In the genomic region with DNA sequence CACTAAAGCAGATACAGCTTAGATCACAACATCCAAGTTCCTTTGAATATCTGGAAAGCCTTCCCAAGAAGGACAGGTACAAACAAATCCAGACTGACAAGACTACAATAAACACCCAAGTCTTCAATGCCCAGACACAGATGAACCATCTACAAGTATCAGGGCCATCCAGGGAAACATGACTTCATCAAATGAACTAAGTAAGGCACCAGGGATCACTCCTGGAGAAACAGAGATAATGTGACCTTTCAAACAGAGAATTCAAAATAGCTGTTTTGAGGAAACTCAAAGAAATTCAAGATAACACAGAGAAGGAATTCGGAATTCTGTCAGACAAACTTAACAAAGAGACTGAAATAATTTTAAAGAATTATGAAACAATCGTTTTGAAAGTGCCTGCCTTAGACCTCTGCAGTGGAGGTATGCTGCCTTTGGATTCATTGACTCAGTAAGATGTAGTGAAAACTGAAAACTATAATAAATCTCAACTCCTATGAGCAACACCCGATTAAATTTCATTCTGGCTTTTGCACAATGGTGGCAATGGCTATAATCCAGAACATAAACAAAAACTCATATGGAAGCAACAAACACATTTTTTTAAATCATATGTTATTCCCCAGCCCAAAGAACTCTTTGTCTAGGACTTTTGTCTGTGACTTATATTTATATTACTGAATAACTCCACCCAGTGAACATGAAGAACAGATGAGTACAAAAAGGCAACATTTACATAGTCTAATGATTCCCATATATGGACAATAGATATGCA, we compare ENCODE assay signal across 24 cellular contexts. TPM values are rescaled to one million over a fixed set of nuclear protein-coding genes. Genes with fewer than 3 reads are reported as not detected.
A peak's percentile ranks its signal among the peaks of the same experiment; 100 is the strongest.
DNase-seq lines count a peak whose midpoint lies in the region; ATAC-seq and TF ChIP-seq lines count a peak whose summit lies in the region.
"Had no signal": no experiment of that assay in that cellular context is flagged by ENCODE, and none has a peak within 500 bp of the region (broad histone marks: within the 10 kb centered on the region; RNA-seq: fewer than 3 reads in every experiment).

No MANE protein-coding gene starts in this region.

- in situ Hi-C loops in GM23248 (cut with MboI) = no loop called here

- no peaks in the 10 kb centered on the region for H3K9me3 Mint-ChIP-seq in activated T-helper 2 cell treated with anti-CD3 and anti-CD28 coated beads, Interferon-gamma antibody, Interleukin-2, Interleukin-4, amounts not matched to agents 10 μg/mL and 5 μg/mL and 100 μg/mL, durations not matched to agents 14 hours and 24 hours and 36 hours
- H3K9me3 Mint-ChIP-seq: CD8-positive, alpha-beta memory T cell; nephron; T-helper 2 cell treated with Interferon-gamma antibody and Interleukin-4, amounts not matched to agents 5 μg/mL and 100 μg/mL, for 36 hours; WTC11 had no signal

- no peaks in the 10 kb centered on the region for H3K9me2 ChIP-seq in GM23248 (ENCODE audit: insufficient read depth)

- peak overlapping the region; percentile 14 for H3K4me2 ChIP-seq in GM23248 (ENCODE audit: unreplicated experiment)

- H3K36me3 ChIP-seq in ACC112 (ENCODE audit: insufficient read depth, low read length) (no peaks in the 10 kb centered on the region), GM23248 (ENCODE audit: low read depth) (no peaks in the 10 kb centered on the region)
- H3K36me3 ChIP-seq: spleen had no signal

- H3F3A ChIP-seq in GM23248 (ENCODE audit: insufficient read depth) = peaks cover 17% of the 10 kb centered on the region; the same call in 1 of the 2 replicates

- no peaks in the 10 kb centered on the region for H3K9me3 ChIP-seq in GM23248 (ENCODE audit: low read depth)
- H3K9me3 ChIP-seq: spleen had no signal

- peaks cover 24% of the 10 kb centered on the region for H3K4me1 Mint-ChIP-seq in activated T-helper 2 cell treated with anti-CD3 and anti-CD28 coated beads, Interferon-gamma antibody, Interleukin-2, Interleukin-4, amounts not matched to agents 10 μg/mL and 5 μg/mL and 100 μg/mL, durations not matched to agents 14 hours and 24 hours and 36 hours (ENCODE audit: low read depth)
- H3K4me1 Mint-ChIP-seq: CD8-positive, alpha-beta memory T cell; nephron had no signal

- H3K27ac ChIP-seq in ACC112 (ENCODE audit: low read depth, low read length) (peak overlapping the region; percentile 85), GM23248 (peak overlapping the region; percentile 22)
- H3K27ac ChIP-seq: spleen had no signal

- intact Hi-C loops in activated T-helper 2 cell treated with anti-CD3 and anti-CD28 coated beads, Interferon-gamma antibody, Interleukin-2, Interleukin-4, amounts not matched to agents 10 μg/mL and 5 μg/mL and 100 μg/mL, durations not matched to agents 14 hours and 24 hours and 36 hours (cut with micrococcal nuclease) = loop anchor here (1.0 to 10.0 kb wide), 2 partner anchors 11 to 841 kb away; no protein-coding TSS in a partner anchor

- no peaks in the 10 kb centered on the region for H3K27me3 ChIP-seq in ACC112 (ENCODE audit: insufficient read depth, low read length)
- H3K27me3 ChIP-seq in GM23248 (replicated peaks; ENCODE audit: insufficient read depth) = no peaks in the 10 kb centered on the region
- H3K27me3 ChIP-seq: spleen had no signal

- peak overlapping the region; percentile 19 for H3K27ac Mint-ChIP-seq in activated T-helper 2 cell treated with anti-CD3 and anti-CD28 coated beads, Interferon-gamma antibody, Interleukin-2, Interleukin-4, amounts not matched to agents 10 μg/mL and 5 μg/mL and 100 μg/mL, durations not matched to agents 14 hours and 24 hours and 36 hours
- H3K27ac Mint-ChIP-seq: CD8-positive, alpha-beta memory T cell; nephron; T-helper 2 cell treated with Interferon-gamma antibody and Interleukin-4, amounts not matched to agents 5 μg/mL and 100 μg/mL, for 36 hours; WTC11 had no signal

- no peak for ATAC-seq in GM21529 (IDR thresholded peaks at IDR 0.05; ENCODE audit: unreplicated experiment)
- ATAC-seq in HG02938 (IDR thresholded peaks at IDR 0.05; ENCODE audit: unreplicated experiment) = no peak
- ATAC-seq: left cardiac atrium had no signal

- peaks cover 4% of the 10 kb centered on the region for H3K27me3 Mint-ChIP-seq in activated T-helper 2 cell treated with anti-CD3 and anti-CD28 coated beads, Interferon-gamma antibody, Interleukin-2, Interleukin-4, amounts not matched to agents 10 μg/mL and 5 μg/mL and 100 μg/mL, durations not matched to agents 14 hours and 24 hours and 36 hours (ENCODE audit: low read depth)
- H3K27me3 Mint-ChIP-seq: CD8-positive, alpha-beta memory T cell had no signal

- no peak for TF ChIP-seq CTCF in fibroblast of the aortic adventitia (IDR thresholded peaks at IDR 0.05; ENCODE audit: insufficient read depth, low read length)

- no peaks in the 10 kb centered on the region for H4K20me1 ChIP-seq in GM23248 (ENCODE audit: insufficient read depth)

- H3K4me3 ChIP-seq in ACC112 (ENCODE audit: low read depth, low read length) = no peak overlapping the region; the same call in 1 of the 2 replicates
- H3K4me3 ChIP-seq in GM23248 = no peak overlapping the region
- H3K4me3 ChIP-seq in fibroblast of the aortic adventitia (ENCODE audit: low read depth, low read length) = no peak overlapping the region
- H3K4me3 ChIP-seq: spleen had no signal

- no peaks in the 10 kb centered on the region for H3K79me2 ChIP-seq in ACC112 (ENCODE audit: control insufficient read depth, insufficient read depth, low read length, unreplicated experiment)
- H3K79me2 ChIP-seq in GM23248 (ENCODE audit: insufficient read depth) = no peaks in the 10 kb centered on the region

- DNase-seq in GM23248 = peak; percentile 62
- DNase-seq in activated T-helper 2 cell treated with anti-CD3 and anti-CD28 coated beads, Interferon-gamma antibody, Interleukin-2, Interleukin-4, amounts not matched to agents 10 μg/mL and 5 μg/mL and 100 μg/mL, durations not matched to agents 14 hours and 24 hours and 36 hours (ENCODE audit: low spot score) = no peak
- peak; percentile 40 for DNase-seq in fibroblast of the aortic adventitia (ENCODE audit: low read depth)
- no peak for DNase-seq in cortex of kidney (lab: John Stamatoyannopoulos, UW)
- DNase-seq in anterior cingulate cortex (lab: John Stamatoyannopoulos, UW) = no peak
- DNase-seq: ACHN; activated CD4-positive, alpha-beta T cell treated with anti-CD3 and anti-CD28 coated beads, Interleukin-2, amount 50 U/mL, for 48 hours; activated naive CD4-positive, alpha-beta T cell; activated T-cell treated with anti-CD3 and anti-CD28 coated beads for 4 hours; aorta; CD8-positive, alpha-beta memory T cell; left cardiac atrium; NCI-H1436; NCI-H2171; NCI-H69; OCI-M1; spleen had no signal

- no peak overlapping the region for H3K9ac ChIP-seq in GM23248

- H2AFZ ChIP-seq in ACC112 (ENCODE audit: low read length, unreplicated experiment) (no peak overlapping the region), GM23248 (no peak overlapping the region)

- H3K4me3 Mint-ChIP-seq in activated T-helper 2 cell treated with anti-CD3 and anti-CD28 coated beads, Interferon-gamma antibody, Interleukin-2, Interleukin-4, amounts not matched to agents 10 μg/mL and 5 μg/mL and 100 μg/mL, durations not matched to agents 14 hours and 24 hours and 36 hours (ENCODE audit: low read depth) = no peak overlapping the region
- H3K4me3 Mint-ChIP-seq: CD8-positive, alpha-beta memory T cell; nephron; T-helper 2 cell treated with Interferon-gamma antibody and Interleukin-4, amounts not matched to agents 5 μg/mL and 100 μg/mL, for 36 hours; WTC11 had no signal

- H3K4me1 ChIP-seq in ACC112 (ENCODE audit: control insufficient read depth, insufficient read depth, low read length, unreplicated experiment) (peaks cover 43% of the 10 kb centered on the region), GM23248 (ENCODE audit: insufficient read depth) (peaks cover 25% of the 10 kb centered on the region)
- H3K4me1 ChIP-seq: spleen had no signal

- no peaks in the 10 kb centered on the region for H3K36me3 Mint-ChIP-seq in activated T-helper 2 cell treated with anti-CD3 and anti-CD28 coated beads, Interferon-gamma antibody, Interleukin-2, Interleukin-4, amounts not matched to agents 10 μg/mL and 5 μg/mL and 100 μg/mL, durations not matched to agents 14 hours and 24 hours and 36 hours (ENCODE audit: low read depth)
- H3K36me3 Mint-ChIP-seq: CD8-positive, alpha-beta memory T cell; WTC11 had no signal

- WGBS in GM23248 (ENCODE audit: low coverage in 1 of 2, low lambda C conversion rate in 2 of 2, missing lambda C conversion rate in 2 of 2), 2 experiments = 13 to 29% methylated on average over 3 of the region's 3 CpGs

RNA-seq across cellular contexts. Expression of gene COL8A1, which starts 12.6 kb away (rescaled TPM):
- total RNA-seq in GM23248 (2014; rRNA removed; shearing (Covaris generic)) = 157 and 189 TPM in 2 replicates
- 164 TPM in 2 replicates for polyA plus RNA-seq in GM23248 (2016; fragmentation: Nextera tagmentation; extraction: Ambion mirVana)
- total RNA-seq in activated T-helper 2 cell treated with anti-CD3 and anti-CD28 coated beads, Interferon-gamma antibody, Interleukin-2, Interleukin-4, amounts not matched to agents 10 μg/mL and 5 μg/mL and 100 μg/mL, durations not matched to agents 14 hours and 24 hours and 36 hours = not detected in 2 replicates
- total RNA-seq in fibroblast of the aortic adventitia (ENCODE audit: low replicate concordance) = 24.3 and 25.1 TPM in 2 replicates
- total RNA-seq: CD8-positive, alpha-beta memory T cell; SK-MEL-5 had no signal
- polyA plus RNA-seq: CD8-positive, alpha-beta memory T cell had no signal

Comparison
In these comparisons a context has a peak if more than half of its experiments do, and no peak if none do; other contexts are left out.
1. DNase-seq: peak in GM23248 (single experiment) and fibroblast of the aortic adventitia (single experiment); none in activated T-helper 2 cell treated with anti-CD3 and anti-CD28 coated beads, Interferon-gamma antibody, Interleukin-2, Interleukin-4, amounts not matched to agents 10 μg/mL and 5 μg/mL and 100 μg/mL, durations not matched to agents 14 hours and 24 hours and 36 hours (single experiment), cortex of kidney (single experiment) and anterior cingulate cortex (0 of 58).
2. RNA of gene COL8A1, which starts 12.6 kb away (total RNA-seq): 157 to 189 TPM in GM23248 and 24.3 to 25.1 TPM in fibroblast of the aortic adventitia; not detected in activated T-helper 2 cell treated with anti-CD3 and anti-CD28 coated beads, Interferon-gamma antibody, Interleukin-2, Interleukin-4, amounts not matched to agents 10 μg/mL and 5 μg/mL and 100 μg/mL, durations not matched to agents 14 hours and 24 hours and 36 hours; every median in the first group is over 10 times any median in the second.